In the genomic region with DNA sequence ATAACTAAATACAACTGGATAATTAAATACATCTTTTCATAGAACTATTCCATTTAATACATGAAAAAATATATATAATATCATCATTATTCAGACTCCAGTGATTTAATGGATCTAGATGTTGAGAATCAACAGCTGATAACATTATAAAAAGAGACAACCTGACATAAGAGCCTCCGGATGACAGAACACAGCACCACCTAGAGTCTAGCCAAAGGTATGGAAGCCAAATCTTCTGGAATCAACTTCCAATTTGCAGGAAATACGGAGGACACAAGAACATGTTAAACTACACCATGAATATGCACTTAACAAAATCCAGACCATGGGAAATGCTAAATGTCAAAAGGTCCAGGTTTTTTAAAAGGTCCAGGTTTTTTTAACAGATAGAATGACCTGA, we compare ENCODE assay signal across 8 cellular contexts. TPM values are rescaled to one million over a fixed set of nuclear protein-coding genes. Genes with fewer than 3 reads are reported as not detected.
DNase-seq lines count a peak whose midpoint lies in the region; ATAC-seq and TF ChIP-seq lines count a peak whose summit lies in the region.

No MANE protein-coding gene starts in this region.

- POLR2A ChIA-PET in WTC11 (lab: Charles Lee): no interaction called here

- no peaks in the 10 kb centered on the region for H3K4me1 Mint-ChIP-seq in HFFc6 (ENCODE audit: low read depth)
- peaks cover 4% of the 10 kb centered on the region for H3K4me1 Mint-ChIP-seq in WTC11
- H3K4me1 Mint-ChIP-seq in activated CD8-positive, alpha-beta memory T cell treated with anti-CD3 and anti-CD28 coated beads, Interleukin-2, amount 10 ng/mL, durations not matched to agents 7 days and 5 days: peaks cover 14% of the 10 kb centered on the region

- H3K27ac Mint-ChIP-seq in HFFc6 (no peak overlapping the region), WTC11 (no peak overlapping the region)
- H3K27ac Mint-ChIP-seq in activated CD8-positive, alpha-beta memory T cell treated with anti-CD3 and anti-CD28 coated beads, Interleukin-2, amount 10 ng/mL, durations not matched to agents 7 days and 5 days: no peak overlapping the region

- DNase-seq in AG09319 (ENCODE audit: extremely low read depth, low read depth) (no peak), HFFc6 (peak; percentile 11), WTC11 (ENCODE audit: low spot score) (no peak), iris pigment epithelial cell (ENCODE audit: low read depth) (peak; percentile 60)
- no peak for DNase-seq in stimulated activated CD4-positive, alpha-beta T cell treated with anti-CD3 and anti-CD28 coated beads, Interleukin-4, amount 100 ng/mL, for 1 hour
- no peak for DNase-seq in activated CD8-positive, alpha-beta memory T cell treated with anti-CD3 and anti-CD28 coated beads, Interleukin-2, amount 10 ng/mL, durations not matched to agents 7 days and 5 days

- ATAC-seq in WTC11: peak; percentile 31; the same call in 1 of the 2 replicates
- no peak for ATAC-seq in HG02938 (IDR thresholded peaks at IDR 0.05; ENCODE audit: unreplicated experiment)
- no peak for ATAC-seq in HG02884 (IDR thresholded peaks at IDR 0.05; ENCODE audit: unreplicated experiment)
- no peak for ATAC-seq in activated CD8-positive, alpha-beta memory T cell treated with anti-CD3 and anti-CD28 coated beads, Interleukin-2, amount 10 ng/mL, durations not matched to agents 7 days and 5 days

- H3K27me3 Mint-ChIP-seq in HFFc6 (ENCODE audit: insufficient read depth) (peaks cover under 1% of the 10 kb centered on the region; the same call in 1 of the 2 replicates), WTC11 (ENCODE audit: low read depth) (peaks cover 7% of the 10 kb centered on the region)
- H3K27me3 Mint-ChIP-seq in activated CD8-positive, alpha-beta memory T cell treated with anti-CD3 and anti-CD28 coated beads, Interleukin-2, amount 10 ng/mL, durations not matched to agents 7 days and 5 days: no peaks in the 10 kb centered on the region

- H3K4me3 Mint-ChIP-seq in HFFc6 (no peak overlapping the region), WTC11 (no peak overlapping the region)
- H3K4me3 Mint-ChIP-seq in activated CD8-positive, alpha-beta memory T cell treated with anti-CD3 and anti-CD28 coated beads, Interleukin-2, amount 10 ng/mL, durations not matched to agents 7 days and 5 days: no peak overlapping the region

- H3K36me3 Mint-ChIP-seq in HFFc6 (ENCODE audit: low read depth) (peaks cover 15% of the 10 kb centered on the region), WTC11 (peaks cover 52% of the 10 kb centered on the region)
- peaks cover 39% of the 10 kb centered on the region for H3K36me3 Mint-ChIP-seq in activated CD8-positive, alpha-beta memory T cell treated with anti-CD3 and anti-CD28 coated beads, Interleukin-2, amount 10 ng/mL, durations not matched to agents 7 days and 5 days

- H3K9me3 Mint-ChIP-seq in HFFc6 (peaks cover 5% of the 10 kb centered on the region; the same call in 1 of the 2 replicates), WTC11 (peaks cover 44% of the 10 kb centered on the region)
- H3K9me3 Mint-ChIP-seq in activated CD8-positive, alpha-beta memory T cell treated with anti-CD3 and anti-CD28 coated beads, Interleukin-2, amount 10 ng/mL, durations not matched to agents 7 days and 5 days (ENCODE audit: low read depth): peaks cover 18% of the 10 kb centered on the region

- peak; percentile 61 for TF ChIP-seq CTCF in AG09319 (IDR thresholded peaks at IDR 0.05; ENCODE audit: low read depth, low read length)
- TF ChIP-seq CTCF in HFFc6 (IDR thresholded peaks at IDR 0.05): peak; percentile 70
- TF ChIP-seq CTCF in WTC11 (IDR thresholded peaks at IDR 0.05): peak; percentile 25; the same call in 1 of the 2 replicates

- CTCF ChIA-PET in WTC11 (lab: Charles Lee): interaction anchor here (0.6 to 3.2 kb wide), 6 partner anchors 9 to 33 kb away, joined by 4 to 20 read pairs (median 6); no protein-coding TSS in a partner anchor
- CTCF ChIA-PET in activated CD8-positive, alpha-beta memory T cell treated with anti-CD3 and anti-CD28 coated beads, Interleukin-2, amount 10 ng/mL, durations not matched to agents 7 days and 5 days (lab: Charles Lee): interaction anchor here (0.8 to 1.0 kb wide), 2 partner anchors 92 to 366 kb away, joined by 3 read pairs; no protein-coding TSS in a partner anchor

TF ChIP-seq in WTC11, 78 proteins besides CTCF, POLR2A, EP300 and RAD21:
- TF ChIP-seq ZNF423 (CRISPR knock-in tag; IDR thresholded peaks at IDR 0.05) (no peak), KAT7 (CRISPR knock-in tag; IDR thresholded peaks at IDR 0.05; ENCODE audit: borderline replicate concordance) (no peak), PRRX2 (CRISPR knock-in tag; IDR thresholded peaks at IDR 0.05) (no peak), NR3C1 (CRISPR knock-in tag; conservative IDR thresholded peaks at IDR 0.05; ENCODE audit: low read depth) (no peak), ZNF219 (CRISPR knock-in tag; IDR thresholded peaks at IDR 0.05; ENCODE audit: borderline replicate concordance) (no peak), ZNF317 (CRISPR knock-in tag; IDR thresholded peaks at IDR 0.05; ENCODE audit: borderline replicate concordance, low read depth) (no peak), EMX1 (CRISPR knock-in tag; IDR thresholded peaks at IDR 0.05) (no peak), OVOL2 (CRISPR knock-in tag; IDR thresholded peaks at IDR 0.05; ENCODE audit: borderline replicate concordance) (no peak)
- TF ChIP-seq, protein P1, sequence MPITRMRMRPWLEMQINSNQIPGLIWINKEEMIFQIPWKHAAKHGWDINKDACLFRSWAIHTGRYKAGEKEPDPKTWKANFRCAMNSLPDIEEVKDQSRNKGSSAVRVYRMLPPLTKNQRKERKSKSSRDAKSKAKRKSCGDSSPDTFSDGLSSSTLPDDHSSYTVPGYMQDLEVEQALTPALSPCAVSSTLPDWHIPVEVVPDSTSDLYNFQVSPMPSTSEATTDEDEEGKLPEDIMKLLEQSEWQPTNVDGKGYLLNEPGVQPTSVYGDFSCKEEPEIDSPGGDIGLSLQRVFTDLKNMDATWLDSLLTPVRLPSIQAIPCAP (CRISPR knock-in tag; IDR thresholded peaks at IDR 0.05): no peak
- TF ChIP-seq, protein P2, sequence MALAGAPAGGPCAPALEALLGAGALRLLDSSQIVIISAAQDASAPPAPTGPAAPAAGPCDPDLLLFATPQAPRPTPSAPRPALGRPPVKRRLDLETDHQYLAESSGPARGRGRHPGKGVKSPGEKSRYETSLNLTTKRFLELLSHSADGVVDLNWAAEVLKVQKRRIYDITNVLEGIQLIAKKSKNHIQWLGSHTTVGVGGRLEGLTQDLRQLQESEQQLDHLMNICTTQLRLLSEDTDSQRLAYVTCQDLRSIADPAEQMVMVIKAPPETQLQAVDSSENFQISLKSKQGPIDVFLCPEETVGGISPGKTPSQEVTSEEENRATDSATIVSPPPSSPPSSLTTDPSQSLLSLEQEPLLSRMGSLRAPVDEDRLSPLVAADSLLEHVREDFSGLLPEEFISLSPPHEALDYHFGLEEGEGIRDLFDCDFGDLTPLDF (CRISPR knock-in tag; IDR thresholded peaks at IDR 0.05): no peak
- TF ChIP-seq, protein P3, sequence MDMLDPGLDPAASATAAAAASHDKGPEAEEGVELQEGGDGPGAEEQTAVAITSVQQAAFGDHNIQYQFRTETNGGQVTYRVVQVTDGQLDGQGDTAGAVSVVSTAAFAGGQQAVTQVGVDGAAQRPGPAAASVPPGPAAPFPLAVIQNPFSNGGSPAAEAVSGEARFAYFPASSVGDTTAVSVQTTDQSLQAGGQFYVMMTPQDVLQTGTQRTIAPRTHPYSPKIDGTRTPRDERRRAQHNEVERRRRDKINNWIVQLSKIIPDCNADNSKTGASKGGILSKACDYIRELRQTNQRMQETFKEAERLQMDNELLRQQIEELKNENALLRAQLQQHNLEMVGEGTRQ (CRISPR knock-in tag; IDR thresholded peaks at IDR 0.05): no peak
- TF ChIP-seq, protein P4, sequence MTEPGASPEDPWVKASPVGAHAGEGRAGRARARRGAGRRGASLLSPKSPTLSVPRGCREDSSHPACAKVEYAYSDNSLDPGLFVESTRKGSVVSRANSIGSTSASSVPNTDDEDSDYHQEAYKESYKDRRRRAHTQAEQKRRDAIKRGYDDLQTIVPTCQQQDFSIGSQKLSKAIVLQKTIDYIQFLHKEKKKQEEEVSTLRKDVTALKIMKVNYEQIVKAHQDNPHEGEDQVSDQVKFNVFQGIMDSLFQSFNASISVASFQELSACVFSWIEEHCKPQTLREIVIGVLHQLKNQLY (CRISPR knock-in tag; IDR thresholded peaks at IDR 0.05): no peak

RNA-seq across cellular contexts. Expression of a gene that starts 55.0 kb away (rescaled TPM):
- 10 to 100 TPM; 13.6 to 17.6 (median 15.0) TPM for total RNA-seq in HFFc6 (2021; fragmentation: NEBNext Ultra II Directional; extraction: Animal tissue kit (Norgen Biotek cat#: 25700))
- 69.1 to 74.9 TPM (median 69.6 TPM) in 3 replicates for total RNA-seq in WTC11 (2021)
- 10 to 100 TPM; 59.2 to 60.2 TPM for total RNA-seq in activated CD8-positive, alpha-beta memory T cell treated with anti-CD3 and anti-CD28 coated beads, Interleukin-2, amount 10 ng/mL, durations not matched to agents 7 days and 5 days

Comparison
In these comparisons a context has a peak if more than half of its experiments do, and no peak if none do; other contexts are left out.
1. DNase-seq: peak in HFFc6 (single experiment) and iris pigment epithelial cell (single experiment); none in AG09319 (single experiment), WTC11 (single experiment), stimulated activated CD4-positive, alpha-beta T cell treated with anti-CD3 and anti-CD28 coated beads, Interleukin-4, amount 100 ng/mL, for 1 hour (single experiment) and activated CD8-positive, alpha-beta memory T cell treated with anti-CD3 and anti-CD28 coated beads, Interleukin-2, amount 10 ng/mL, durations not matched to agents 7 days and 5 days (single experiment).
2. Peak in every context shown above with its lines, with median percentiles within 50 percentile points of each other: CTCF ChIP-seq.